ENCODE assay signal across 1 cellular context in the genomic region with DNA sequence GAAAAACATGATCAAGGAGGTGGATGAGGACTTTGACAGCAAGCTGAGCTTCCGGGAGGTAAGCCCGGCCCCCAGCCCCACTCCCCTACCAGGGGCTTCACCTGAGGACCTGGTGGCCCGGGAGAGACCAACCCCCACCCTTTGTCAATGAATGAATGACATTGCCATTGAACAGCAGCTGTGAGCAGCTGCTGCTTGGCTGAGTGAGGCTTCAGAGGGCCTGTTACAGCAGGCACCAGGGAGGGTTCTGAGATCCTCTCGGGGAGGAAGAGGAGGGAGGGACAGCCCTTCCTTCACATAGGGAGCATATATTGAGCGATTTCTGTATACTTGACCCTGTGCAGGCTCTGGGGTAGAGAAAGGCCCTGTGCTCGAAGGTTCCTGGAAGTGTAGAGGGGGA.
TF ChIP-seq lines count a peak whose summit lies in the region.

No MANE protein-coding gene starts in this region.

TF ChIP-seq in A549, 52 proteins besides CTCF, POLR2A, EP300 and RAD21:
- TF ChIP-seq GATA3 (IDR thresholded peaks at IDR 0.05; ENCODE audit: borderline replicate concordance), result no peak
- no peak for TF ChIP-seq SREBF2 (IDR thresholded peaks at IDR 0.05)
- TF ChIP-seq TP53 (CRISPR knock-in tag; IDR thresholded peaks at IDR 0.05), result no peak
- TF ChIP-seq, protein P1, sequence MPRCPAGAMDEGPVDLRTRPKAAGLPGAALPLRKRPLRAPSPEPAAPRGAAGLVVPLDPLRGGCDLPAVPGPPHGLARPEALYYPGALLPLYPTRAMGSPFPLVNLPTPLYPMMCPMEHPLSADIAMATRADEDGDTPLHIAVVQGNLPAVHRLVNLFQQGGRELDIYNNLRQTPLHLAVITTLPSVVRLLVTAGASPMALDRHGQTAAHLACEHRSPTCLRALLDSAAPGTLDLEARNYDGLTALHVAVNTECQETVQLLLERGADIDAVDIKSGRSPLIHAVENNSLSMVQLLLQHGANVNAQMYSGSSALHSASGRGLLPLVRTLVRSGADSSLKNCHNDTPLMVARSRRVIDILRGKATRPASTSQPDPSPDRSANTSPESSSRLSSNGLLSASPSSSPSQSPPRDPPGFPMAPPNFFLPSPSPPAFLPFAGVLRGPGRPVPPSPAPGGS (IDR thresholded peaks at IDR 0.05), result no peak
- TF ChIP-seq JUNB (IDR thresholded peaks at IDR 0.05), result no peak
- no peak for TF ChIP-seq KDM5A (IDR thresholded peaks at IDR 0.05)
- TF ChIP-seq RNF2 (IDR thresholded peaks at IDR 0.05; ENCODE audit: borderline replicate concordance, low read depth), result no peak
- TF ChIP-seq ZNF302 (CRISPR knock-in tag; IDR thresholded peaks at IDR 0.05), result no peak
- TF ChIP-seq RARB (CRISPR knock-in tag; IDR thresholded peaks at IDR 0.05), result no peak
- TF ChIP-seq KDM1A (IDR thresholded peaks at IDR 0.05; ENCODE audit: low read depth), result no peak
- TF ChIP-seq MYC (IDR thresholded peaks at IDR 0.05; ENCODE audit: borderline replicate concordance, low read length), result no peak
- no peak for TF ChIP-seq EHMT2 (IDR thresholded peaks at IDR 0.05; ENCODE audit: low read depth)
- no peak for TF ChIP-seq RFX5 (IDR thresholded peaks at IDR 0.05)
- TF ChIP-seq, protein P2, sequence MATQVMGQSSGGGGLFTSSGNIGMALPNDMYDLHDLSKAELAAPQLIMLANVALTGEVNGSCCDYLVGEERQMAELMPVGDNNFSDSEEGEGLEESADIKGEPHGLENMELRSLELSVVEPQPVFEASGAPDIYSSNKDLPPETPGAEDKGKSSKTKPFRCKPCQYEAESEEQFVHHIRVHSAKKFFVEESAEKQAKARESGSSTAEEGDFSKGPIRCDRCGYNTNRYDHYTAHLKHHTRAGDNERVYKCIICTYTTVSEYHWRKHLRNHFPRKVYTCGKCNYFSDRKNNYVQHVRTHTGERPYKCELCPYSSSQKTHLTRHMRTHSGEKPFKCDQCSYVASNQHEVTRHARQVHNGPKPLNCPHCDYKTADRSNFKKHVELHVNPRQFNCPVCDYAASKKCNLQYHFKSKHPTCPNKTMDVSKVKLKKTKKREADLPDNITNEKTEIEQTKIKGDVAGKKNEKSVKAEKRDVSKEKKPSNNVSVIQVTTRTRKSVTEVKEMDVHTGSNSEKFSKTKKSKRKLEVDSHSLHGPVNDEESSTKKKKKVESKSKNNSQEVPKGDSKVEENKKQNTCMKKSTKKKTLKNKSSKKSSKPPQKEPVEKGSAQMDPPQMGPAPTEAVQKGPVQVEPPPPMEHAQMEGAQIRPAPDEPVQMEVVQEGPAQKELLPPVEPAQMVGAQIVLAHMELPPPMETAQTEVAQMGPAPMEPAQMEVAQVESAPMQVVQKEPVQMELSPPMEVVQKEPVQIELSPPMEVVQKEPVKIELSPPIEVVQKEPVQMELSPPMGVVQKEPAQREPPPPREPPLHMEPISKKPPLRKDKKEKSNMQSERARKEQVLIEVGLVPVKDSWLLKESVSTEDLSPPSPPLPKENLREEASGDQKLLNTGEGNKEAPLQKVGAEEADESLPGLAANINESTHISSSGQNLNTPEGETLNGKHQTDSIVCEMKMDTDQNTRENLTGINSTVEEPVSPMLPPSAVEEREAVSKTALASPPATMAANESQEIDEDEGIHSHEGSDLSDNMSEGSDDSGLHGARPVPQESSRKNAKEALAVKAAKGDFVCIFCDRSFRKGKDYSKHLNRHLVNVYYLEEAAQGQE (IDR thresholded peaks at IDR 0.05), result no peak
- TF ChIP-seq CBX8 (IDR thresholded peaks at IDR 0.05), result no peak
- TF ChIP-seq ZFP36 (IDR thresholded peaks at IDR 0.05; ENCODE audit: borderline replicate concordance, partially characterized antibody), result no peak
